In the genomic region with DNA sequence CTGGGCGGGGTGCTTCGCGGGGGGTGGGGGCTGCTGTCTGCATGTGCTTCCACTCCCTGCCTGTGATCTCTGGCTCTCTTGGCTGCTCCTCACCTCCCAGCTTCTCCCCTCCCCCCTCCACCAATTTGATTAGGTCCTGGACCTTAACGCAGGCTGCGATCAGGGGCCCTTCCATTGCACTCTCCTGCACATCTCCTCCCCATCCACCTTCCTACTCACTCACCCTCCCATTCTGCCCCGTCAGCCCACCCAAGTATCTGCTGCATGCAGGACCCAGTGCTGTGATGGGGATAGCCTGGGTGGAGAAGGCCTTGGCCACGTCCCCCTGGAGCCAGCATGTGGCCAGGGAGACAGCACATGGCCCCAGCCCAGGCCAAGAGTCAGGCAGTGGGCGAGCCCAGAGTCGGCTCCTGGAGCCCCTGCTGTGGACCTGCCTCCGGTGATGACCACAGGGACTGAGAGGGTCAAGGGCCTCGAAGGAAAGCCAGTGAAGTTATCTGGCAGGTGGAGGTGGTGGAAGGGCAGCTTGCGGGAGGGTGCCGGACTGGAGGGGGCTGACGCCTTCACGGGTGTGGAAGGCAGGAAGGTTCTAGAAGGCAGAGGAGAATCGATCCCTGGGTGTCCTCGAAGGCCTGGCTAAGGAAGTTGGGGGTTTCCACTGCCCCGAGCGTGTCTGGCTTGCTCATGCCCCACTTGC, we compare ENCODE assay signal across 23 cellular contexts. TPM values are rescaled to one million over a fixed set of nuclear protein-coding genes. Genes with fewer than 3 reads are reported as not detected.
DNase-seq lines count a peak whose midpoint lies in the region; ATAC-seq, FAIRE-seq and TF ChIP-seq lines count a peak whose summit lies in the region.
"Had no signal": no experiment of that assay in that cellular context is flagged by ENCODE, and none has a peak within 500 bp of the region (broad histone marks: within the 10 kb centered on the region; RNA-seq: fewer than 3 reads in every experiment).

No MANE protein-coding gene starts in this region.

- H2AFZ ChIP-seq in osteoblast (ENCODE audit: low read length) (no peak overlapping the region), MM.1S (ENCODE audit: low read length) (no peak overlapping the region)
- H2AFZ ChIP-seq: neural progenitor cell had no signal

- no peak overlapping the region for H3K27ac ChIP-seq in right atrium auricular region
- no peak overlapping the region for H3K27ac ChIP-seq in osteoblast (ENCODE audit: low read depth, low read length)
- no peak overlapping the region for H3K27ac ChIP-seq in MM.1S (ENCODE audit: low read length)
- H3K27ac ChIP-seq: cardiac muscle cell, neural progenitor cell, SK-N-MC, stomach, upper lobe of left lung, WERI-Rb-1 had no signal

- no peaks in the 10 kb centered on the region for H3F3A ChIP-seq in MM.1S (ENCODE audit: insufficient read depth, low read length)

- H3K27me3 ChIP-seq in right atrium auricular region: no peaks in the 10 kb centered on the region
- H3K27me3 ChIP-seq in bronchial epithelial cell (ENCODE audit: control insufficient read depth, insufficient read depth, low read length): no peaks in the 10 kb centered on the region
- H3K27me3 ChIP-seq in osteoblast (ENCODE audit: insufficient read depth, low read length): no peaks in the 10 kb centered on the region
- H3K27me3 ChIP-seq in MM.1S (replicated peaks; ENCODE audit: insufficient read depth, low read length): no peaks in the 10 kb centered on the region
- H3K27me3 ChIP-seq: cardiac muscle cell, neural progenitor cell, stomach, upper lobe of left lung had no signal

- H3K4me2 ChIP-seq in osteoblast (ENCODE audit: insufficient read depth, low read length): no peak overlapping the region
- no peak overlapping the region for H3K4me2 ChIP-seq in MM.1S (ENCODE audit: low read depth, low read length)
- H3K4me2 ChIP-seq: neural progenitor cell had no signal

- H3K4me1 ChIP-seq in right atrium auricular region (peaks cover 0 to 11% of the 10 kb centered on the region in 2 donors), osteoblast (ENCODE audit: insufficient read depth, low read length) (no peaks in the 10 kb centered on the region), MM.1S (ENCODE audit: low read length) (0 out of 2 replicates have a peak, but pooled peaks cover 3% of the 10 kb centered on the region)
- H3K4me1 ChIP-seq: neural progenitor cell had no signal

- H3K36me3 ChIP-seq in right atrium auricular region (peaks cover 17% of the 10 kb centered on the region), bronchial epithelial cell (ENCODE audit: control insufficient read depth, insufficient read depth, low read length) (peaks cover 27% of the 10 kb centered on the region), osteoblast (ENCODE audit: insufficient read depth, low read length) (peaks cover 37% of the 10 kb centered on the region), MM.1S (replicated peaks; ENCODE audit: insufficient read depth, low read length) (no peaks in the 10 kb centered on the region)
- H3K36me3 ChIP-seq: cardiac muscle cell, neural progenitor cell had no signal

- no peak for TF ChIP-seq POLR2A in erythroblast (IDR thresholded peaks at IDR 0.05; ENCODE audit: low read length)

- peak; percentile 90 for FAIRE-seq in bronchial epithelial cell (lab: Jason Lieb, UNC)
- FAIRE-seq: RCC 7860 had no signal

- no peak for ATAC-seq in left ventricle myocardium superior
- ATAC-seq: activated CD8-positive, alpha-beta T cell treated with anti-CD3 and anti-CD28 coated beads for 36 hours had no signal

- no peaks in the 10 kb centered on the region for H3K9me2 ChIP-seq in MM.1S (replicated peaks; ENCODE audit: insufficient read depth, low read length)

- peaks cover 3% of the 10 kb centered on the region for H3K79me2 ChIP-seq in osteoblast (ENCODE audit: insufficient read depth, low read length)
- H3K79me2 ChIP-seq in MM.1S (ENCODE audit: low read length): no peaks in the 10 kb centered on the region

- intact Hi-C loops in left ventricle myocardium superior (cut with micrococcal nuclease): no loop called here

- H3K9ac ChIP-seq in MM.1S (ENCODE audit: low read length): no peak overlapping the region
- H3K9ac ChIP-seq: neural progenitor cell had no signal

- H3K4me3 ChIP-seq in right atrium auricular region (no peak overlapping the region), bronchial epithelial cell (ENCODE audit: low read depth, low read length) (no peak overlapping the region), osteoblast (ENCODE audit: insufficient read depth, low read length) (no peak overlapping the region), MM.1S (ENCODE audit: low read length) (no peak overlapping the region)
- H3K4me3 ChIP-seq: cardiac muscle cell, neural progenitor cell, SK-N-MC, stomach, upper lobe of left lung had no signal

- TF ChIP-seq CTCF in right atrium auricular region (IDR thresholded peaks at IDR 0.05) (no peak), bronchial epithelial cell (IDR thresholded peaks at IDR 0.05; ENCODE audit: insufficient read depth, low read length, severe bottlenecking) (no peak), osteoblast (IDR thresholded peaks at IDR 0.05; ENCODE audit: extremely low read depth, low read depth, low read length) (no peak), MM.1S (IDR thresholded peaks at IDR 0.05; ENCODE audit: low read length) (no peak)

- DNase-seq in left ventricle myocardium superior (peak; percentile 22), right atrium auricular region (ENCODE audit: low spot score) (no peak), bronchial epithelial cell (ENCODE audit: low read depth) (no peak), osteoblast (ENCODE audit: insufficient read length, low spot score, missing footprints) (peak; percentile 77), MM.1S (no peak), NCI-H1930 (lab: John Stamatoyannopoulos, UW) (no peak), erythroblast (lab: John Stamatoyannopoulos, UW) (no peak), T-helper 9 cell (no peak)
- DNase-seq: activated CD8-positive, alpha-beta T cell treated with anti-CD3 and anti-CD28 coated beads for 36 hours; activated T-cell treated with anti-CD3 and anti-CD28 coated beads for 4 hours; amygdala; DMS153; KBM-7; NCI-H1436 treated with DMSO at 0.1 percent for 48 hours; NCI-H524 treated with DMSO at 0.1 percent for 48 hours; stimulated activated CD4-positive, alpha-beta T cell treated with anti-CD3 and anti-CD28 coated beads, Interleukin-4, amount 100 ng/mL, for 1 hour; stomach; WERI-Rb-1 had no signal

- no peaks in the 10 kb centered on the region for H3K9me3 ChIP-seq in right atrium auricular region
- no peaks in the 10 kb centered on the region for H3K9me3 ChIP-seq in osteoblast (ENCODE audit: low read depth, low read length)
- H3K9me3 ChIP-seq in MM.1S (replicated peaks; ENCODE audit: insufficient read depth, low read length): no peaks in the 10 kb centered on the region
- H3K9me3 ChIP-seq: stomach, upper lobe of left lung had no signal

- H4K20me1 ChIP-seq in osteoblast (ENCODE audit: insufficient read depth, low read length): peaks cover 14% of the 10 kb centered on the region
- H4K20me1 ChIP-seq in MM.1S (ENCODE audit: insufficient read depth, low read length): no peaks in the 10 kb centered on the region

RNA-seq across cellular contexts. Expression of a gene that starts 40.7 kb away (rescaled TPM):
- total RNA-seq in left ventricle myocardium superior (5.1 TPM), right atrium auricular region (10 to 100 TPM in 1 of 2 donors, 1 to 10 TPM in 1; 6.9 to 14.3 TPM), bronchial epithelial cell (16.6 and 18.2 TPM in 2 replicates), osteoblast (22.1 and 22.4 TPM in 2 replicates)

Comparison
In these comparisons a context has a peak if more than half of its experiments do, and no peak if none do; other contexts are left out.
1. DNase-seq: peak in left ventricle myocardium superior (single experiment) and osteoblast (single experiment); none in right atrium auricular region (single experiment), bronchial epithelial cell (single experiment), MM.1S (single experiment), NCI-H1930 (0 of 2), erythroblast (0 of 2) and T-helper 9 cell (single experiment).